1 cellular context compared by ENCODE assay signal in the genomic region with DNA sequence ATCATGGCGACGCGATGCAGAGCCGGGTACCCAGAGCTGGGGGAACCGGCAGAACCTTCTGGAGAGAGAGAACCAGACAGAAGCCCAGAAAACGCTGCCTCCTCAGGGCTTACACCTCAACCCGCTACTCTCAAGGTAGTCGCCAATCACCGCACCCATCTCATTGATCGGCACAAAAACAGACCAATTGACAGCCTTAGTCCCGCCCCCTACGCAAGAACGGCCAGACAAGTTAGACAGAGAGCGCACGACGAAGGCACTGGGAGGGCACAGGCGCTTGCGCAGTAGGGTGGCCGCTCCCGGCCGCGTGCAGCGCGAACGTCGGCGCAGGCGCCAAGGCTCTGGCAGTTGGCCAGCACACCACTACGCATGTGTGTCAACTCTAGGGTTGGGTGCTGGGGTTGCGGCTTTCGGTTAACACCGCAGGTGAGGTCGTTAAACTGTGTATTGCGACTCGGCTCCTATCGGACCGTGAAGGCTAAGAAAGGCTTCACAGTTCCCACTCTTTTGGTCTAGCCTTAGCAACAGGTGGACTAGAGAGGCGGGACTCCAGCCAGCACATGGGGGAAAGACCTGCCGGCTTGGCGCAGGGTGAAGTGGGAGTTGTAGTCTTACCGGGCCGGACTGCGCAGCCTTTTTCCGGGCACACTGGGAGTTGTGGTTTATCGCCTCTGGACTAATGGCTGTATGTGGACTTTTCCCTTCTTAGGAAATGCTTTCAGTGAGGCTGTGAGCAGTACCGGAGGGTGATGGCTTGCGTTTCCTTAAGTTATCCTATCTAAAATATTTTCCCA.
A peak's percentile ranks its signal among the peaks of the same experiment; 100 is the strongest.
TF ChIP-seq lines count a peak whose summit lies in the region.

A gene (minus strand): TSS at position 113 of the 794 bp plus-strand sequence. CDS start 108 bp downstream, at position 5.
A gene (plus strand): TSS at position 347 of the 794 bp plus-strand sequence. CDS start 1,232 bp downstream, outside the sequence.

TF ChIP-seq in HepG2, 621 proteins besides CTCF, POLR2A, EP300 and RAD21 (continued from another document and continues in another):
- TF ChIP-seq, protein P1, sequence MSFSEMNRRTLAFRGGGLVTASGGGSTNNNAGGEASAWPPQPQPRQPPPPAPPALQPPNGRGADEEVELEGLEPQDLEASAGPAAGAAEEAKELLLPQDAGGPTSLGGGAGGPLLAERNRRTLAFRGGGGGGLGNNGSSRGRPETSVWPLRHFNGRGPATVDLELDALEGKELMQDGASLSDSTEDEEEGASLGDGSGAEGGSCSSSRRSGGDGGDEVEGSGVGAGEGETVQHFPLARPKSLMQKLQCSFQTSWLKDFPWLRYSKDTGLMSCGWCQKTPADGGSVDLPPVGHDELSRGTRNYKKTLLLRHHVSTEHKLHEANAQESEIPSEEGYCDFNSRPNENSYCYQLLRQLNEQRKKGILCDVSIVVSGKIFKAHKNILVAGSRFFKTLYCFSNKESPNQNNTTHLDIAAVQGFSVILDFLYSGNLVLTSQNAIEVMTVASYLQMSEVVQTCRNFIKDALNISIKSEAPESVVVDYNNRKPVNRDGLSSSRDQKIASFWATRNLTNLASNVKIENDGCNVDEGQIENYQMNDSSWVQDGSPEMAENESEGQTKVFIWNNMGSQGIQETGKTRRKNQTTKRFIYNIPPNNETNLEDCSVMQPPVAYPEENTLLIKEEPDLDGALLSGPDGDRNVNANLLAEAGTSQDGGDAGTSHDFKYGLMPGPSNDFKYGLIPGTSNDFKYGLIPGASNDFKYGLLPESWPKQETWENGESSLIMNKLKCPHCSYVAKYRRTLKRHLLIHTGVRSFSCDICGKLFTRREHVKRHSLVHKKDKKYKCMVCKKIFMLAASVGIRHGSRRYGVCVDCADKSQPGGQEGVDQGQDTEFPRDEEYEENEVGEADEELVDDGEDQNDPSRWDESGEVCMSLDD (CRISPR knock-in tag; IDR thresholded peaks at IDR 0.05; ENCODE audit: borderline replicate concordance) = no peak
- TF ChIP-seq ZNF441 (CRISPR knock-in tag; IDR thresholded peaks at IDR 0.05; ENCODE audit: borderline replicate concordance) = peak; percentile 52; the same call in 1 of the 2 replicates
- TF ChIP-seq, protein P2, sequence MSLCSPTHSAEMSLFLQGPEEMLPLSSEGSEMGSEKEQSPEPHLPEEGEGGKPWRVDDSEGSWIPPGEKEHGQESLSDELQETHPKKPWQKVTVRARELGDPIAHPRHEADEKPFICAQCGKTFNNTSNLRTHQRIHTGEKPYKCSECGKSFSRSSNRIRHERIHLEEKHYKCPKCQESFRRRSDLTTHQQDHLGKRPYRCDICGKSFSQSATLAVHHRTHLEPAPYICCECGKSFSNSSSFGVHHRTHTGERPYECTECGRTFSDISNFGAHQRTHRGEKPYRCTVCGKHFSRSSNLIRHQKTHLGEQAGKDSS (CRISPR knock-in tag; IDR thresholded peaks at IDR 0.05; ENCODE audit: borderline replicate concordance, low read depth) = no peak; the same call in 1 of the 2 replicates
- no peak for TF ChIP-seq ZNF629 (CRISPR knock-in tag; conservative IDR thresholded peaks at IDR 0.05)
- TF ChIP-seq ZNF350 (CRISPR knock-in tag; IDR thresholded peaks at IDR 0.05; ENCODE audit: borderline replicate concordance, low read depth) = peak; percentile 61; the same call in 1 of the 2 replicates
- no peak for TF ChIP-seq MIXL1 (CRISPR knock-in tag; IDR thresholded peaks at IDR 0.05)
- TF ChIP-seq, protein P3, sequence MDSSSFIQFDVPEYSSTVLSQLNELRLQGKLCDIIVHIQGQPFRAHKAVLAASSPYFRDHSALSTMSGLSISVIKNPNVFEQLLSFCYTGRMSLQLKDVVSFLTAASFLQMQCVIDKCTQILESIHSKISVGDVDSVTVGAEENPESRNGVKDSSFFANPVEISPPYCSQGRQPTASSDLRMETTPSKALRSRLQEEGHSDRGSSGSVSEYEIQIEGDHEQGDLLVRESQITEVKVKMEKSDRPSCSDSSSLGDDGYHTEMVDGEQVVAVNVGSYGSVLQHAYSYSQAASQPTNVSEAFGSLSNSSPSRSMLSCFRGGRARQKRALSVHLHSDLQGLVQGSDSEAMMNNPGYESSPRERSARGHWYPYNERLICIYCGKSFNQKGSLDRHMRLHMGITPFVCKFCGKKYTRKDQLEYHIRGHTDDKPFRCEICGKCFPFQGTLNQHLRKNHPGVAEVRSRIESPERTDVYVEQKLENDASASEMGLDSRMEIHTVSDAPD (CRISPR knock-in tag; IDR thresholded peaks at IDR 0.05) = no peak
- no peak for TF ChIP-seq ZNF552 (CRISPR knock-in tag; IDR thresholded peaks at IDR 0.05; ENCODE audit: borderline replicate concordance)
- no peak for TF ChIP-seq KDM1A (CRISPR knock-in tag; IDR thresholded peaks at IDR 0.05)
- TF ChIP-seq ZNF382 (CRISPR knock-in tag; IDR thresholded peaks at IDR 0.05; ENCODE audit: borderline replicate concordance) = no peak
- no peak for TF ChIP-seq ZNF746 (CRISPR knock-in tag; IDR thresholded peaks at IDR 0.05)
- no peak for TF ChIP-seq CHCHD3 (CRISPR knock-in tag; IDR thresholded peaks at IDR 0.05)
- no peak for TF ChIP-seq TAF15 (IDR thresholded peaks at IDR 0.05; ENCODE audit: low read depth, low read length, poor library complexity, severe bottlenecking)
- no peak for TF ChIP-seq ZNF317 (CRISPR knock-in tag; IDR thresholded peaks at IDR 0.05)
- TF ChIP-seq, protein P4, sequence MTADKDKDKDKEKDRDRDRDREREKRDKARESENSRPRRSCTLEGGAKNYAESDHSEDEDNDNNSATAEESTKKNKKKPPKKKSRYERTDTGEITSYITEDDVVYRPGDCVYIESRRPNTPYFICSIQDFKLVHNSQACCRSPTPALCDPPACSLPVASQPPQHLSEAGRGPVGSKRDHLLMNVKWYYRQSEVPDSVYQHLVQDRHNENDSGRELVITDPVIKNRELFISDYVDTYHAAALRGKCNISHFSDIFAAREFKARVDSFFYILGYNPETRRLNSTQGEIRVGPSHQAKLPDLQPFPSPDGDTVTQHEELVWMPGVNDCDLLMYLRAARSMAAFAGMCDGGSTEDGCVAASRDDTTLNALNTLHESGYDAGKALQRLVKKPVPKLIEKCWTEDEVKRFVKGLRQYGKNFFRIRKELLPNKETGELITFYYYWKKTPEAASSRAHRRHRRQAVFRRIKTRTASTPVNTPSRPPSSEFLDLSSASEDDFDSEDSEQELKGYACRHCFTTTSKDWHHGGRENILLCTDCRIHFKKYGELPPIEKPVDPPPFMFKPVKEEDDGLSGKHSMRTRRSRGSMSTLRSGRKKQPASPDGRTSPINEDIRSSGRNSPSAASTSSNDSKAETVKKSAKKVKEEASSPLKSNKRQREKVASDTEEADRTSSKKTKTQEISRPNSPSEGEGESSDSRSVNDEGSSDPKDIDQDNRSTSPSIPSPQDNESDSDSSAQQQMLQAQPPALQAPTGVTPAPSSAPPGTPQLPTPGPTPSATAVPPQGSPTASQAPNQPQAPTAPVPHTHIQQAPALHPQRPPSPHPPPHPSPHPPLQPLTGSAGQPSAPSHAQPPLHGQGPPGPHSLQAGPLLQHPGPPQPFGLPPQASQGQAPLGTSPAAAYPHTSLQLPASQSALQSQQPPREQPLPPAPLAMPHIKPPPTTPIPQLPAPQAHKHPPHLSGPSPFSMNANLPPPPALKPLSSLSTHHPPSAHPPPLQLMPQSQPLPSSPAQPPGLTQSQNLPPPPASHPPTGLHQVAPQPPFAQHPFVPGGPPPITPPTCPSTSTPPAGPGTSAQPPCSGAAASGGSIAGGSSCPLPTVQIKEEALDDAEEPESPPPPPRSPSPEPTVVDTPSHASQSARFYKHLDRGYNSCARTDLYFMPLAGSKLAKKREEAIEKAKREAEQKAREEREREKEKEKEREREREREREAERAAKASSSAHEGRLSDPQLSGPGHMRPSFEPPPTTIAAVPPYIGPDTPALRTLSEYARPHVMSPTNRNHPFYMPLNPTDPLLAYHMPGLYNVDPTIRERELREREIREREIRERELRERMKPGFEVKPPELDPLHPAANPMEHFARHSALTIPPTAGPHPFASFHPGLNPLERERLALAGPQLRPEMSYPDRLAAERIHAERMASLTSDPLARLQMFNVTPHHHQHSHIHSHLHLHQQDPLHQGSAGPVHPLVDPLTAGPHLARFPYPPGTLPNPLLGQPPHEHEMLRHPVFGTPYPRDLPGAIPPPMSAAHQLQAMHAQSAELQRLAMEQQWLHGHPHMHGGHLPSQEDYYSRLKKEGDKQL (CRISPR knock-in tag; IDR thresholded peaks at IDR 0.05; ENCODE audit: low read depth) = no peak
- no peak for TF ChIP-seq ZNF260 (CRISPR knock-in tag; IDR thresholded peaks at IDR 0.05; ENCODE audit: borderline replicate concordance, low read depth)
- no peak for TF ChIP-seq MED13 (CRISPR knock-in tag; IDR thresholded peaks at IDR 0.05)
- peak; percentile 52; the same call in 1 of the 2 replicates for TF ChIP-seq ARHGAP35 (CRISPR knock-in tag; IDR thresholded peaks at IDR 0.05; ENCODE audit: borderline replicate concordance)
- TF ChIP-seq, protein P5, sequence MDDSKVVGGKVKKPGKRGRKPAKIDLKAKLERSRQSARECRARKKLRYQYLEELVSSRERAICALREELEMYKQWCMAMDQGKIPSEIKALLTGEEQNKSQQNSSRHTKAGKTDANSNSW (CRISPR knock-in tag; IDR thresholded peaks at IDR 0.05; ENCODE audit: borderline replicate concordance) = peak; percentile 46; the same call in 1 of the 2 replicates
- TF ChIP-seq ZSCAN31 (CRISPR knock-in tag; IDR thresholded peaks at IDR 0.05; ENCODE audit: low read depth) = 0 out of 2 replicates have a peak, but pooled peaks have one; percentile 23
- TF ChIP-seq HMG20A (CRISPR knock-in tag; IDR thresholded peaks at IDR 0.05; ENCODE audit: borderline replicate concordance) = no peak
- no peak; the same call in 1 of the 2 replicates for TF ChIP-seq FOXA3 (CRISPR knock-in tag; IDR thresholded peaks at IDR 0.05)
- TF ChIP-seq ZFP36L2 (CRISPR knock-in tag; IDR thresholded peaks at IDR 0.05) = no peak
- TF ChIP-seq PITX1 (CRISPR knock-in tag; IDR thresholded peaks at IDR 0.05) = peak; percentile 39
- TF ChIP-seq, protein P6, sequence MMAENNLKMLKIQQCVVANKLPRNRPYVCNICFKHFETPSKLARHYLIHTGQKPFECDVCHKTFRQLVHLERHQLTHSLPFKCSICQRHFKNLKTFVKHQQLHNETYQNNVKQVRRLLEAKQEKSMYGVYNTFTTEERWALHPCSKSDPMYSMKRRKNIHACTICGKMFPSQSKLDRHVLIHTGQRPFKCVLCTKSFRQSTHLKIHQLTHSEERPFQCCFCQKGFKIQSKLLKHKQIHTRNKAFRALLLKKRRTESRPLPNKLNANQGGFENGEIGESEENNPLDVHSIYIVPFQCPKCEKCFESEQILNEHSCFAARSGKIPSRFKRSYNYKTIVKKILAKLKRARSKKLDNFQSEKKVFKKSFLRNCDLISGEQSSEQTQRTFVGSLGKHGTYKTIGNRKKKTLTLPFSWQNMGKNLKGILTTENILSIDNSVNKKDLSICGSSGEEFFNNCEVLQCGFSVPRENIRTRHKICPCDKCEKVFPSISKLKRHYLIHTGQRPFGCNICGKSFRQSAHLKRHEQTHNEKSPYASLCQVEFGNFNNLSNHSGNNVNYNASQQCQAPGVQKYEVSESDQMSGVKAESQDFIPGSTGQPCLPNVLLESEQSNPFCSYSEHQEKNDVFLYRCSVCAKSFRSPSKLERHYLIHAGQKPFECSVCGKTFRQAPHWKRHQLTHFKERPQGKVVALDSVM (CRISPR knock-in tag; IDR thresholded peaks at IDR 0.05) = no peak
- TF ChIP-seq LCORL (IDR thresholded peaks at IDR 0.05) = no peak
- TF ChIP-seq LCORL (CRISPR knock-in tag; IDR thresholded peaks at IDR 0.05) = 0 out of 2 replicates have a peak, but pooled peaks have one; percentile 0
- TF ChIP-seq ERF (CRISPR knock-in tag; IDR thresholded peaks at IDR 0.05) = peak; percentile 63
- TF ChIP-seq ZFP90 (CRISPR knock-in tag; IDR thresholded peaks at IDR 0.05; ENCODE audit: borderline replicate concordance) = no peak
- TF ChIP-seq ZNF121 (CRISPR knock-in tag; IDR thresholded peaks at IDR 0.05) = no peak
- no peak for TF ChIP-seq SMAD3 (CRISPR knock-in tag; IDR thresholded peaks at IDR 0.05)
- peak; percentile 78; the same call in 1 of the 2 replicates for TF ChIP-seq ZNF607 (CRISPR knock-in tag; IDR thresholded peaks at IDR 0.05; ENCODE audit: borderline replicate concordance)
- no peak for TF ChIP-seq HDAC6 (IDR thresholded peaks at IDR 0.05; ENCODE audit: low read depth, low read length)
- no peak for TF ChIP-seq ZNF10 (CRISPR knock-in tag; IDR thresholded peaks at IDR 0.05; ENCODE audit: borderline replicate concordance, low read depth)
- peak; percentile 77; the same call in 1 of the 2 replicates for TF ChIP-seq ZNF563 (CRISPR knock-in tag; IDR thresholded peaks at IDR 0.05)
- no peak for TF ChIP-seq FOXJ3 (CRISPR knock-in tag; IDR thresholded peaks at IDR 0.05; ENCODE audit: borderline replicate concordance)
- no peak for TF ChIP-seq ZNF331 (CRISPR knock-in tag; IDR thresholded peaks at IDR 0.05)
- no peak for TF ChIP-seq ZNF83 (CRISPR knock-in tag; IDR thresholded peaks at IDR 0.05; ENCODE audit: borderline replicate concordance)
- no peak for TF ChIP-seq KLF9 (CRISPR knock-in tag; IDR thresholded peaks at IDR 0.05; ENCODE audit: low read depth)
- TF ChIP-seq ZFP36 (IDR thresholded peaks at IDR 0.05; ENCODE audit: borderline replicate concordance, low read depth, low read length, partially characterized antibody) = no peak
- TF ChIP-seq MTF1 (CRISPR knock-in tag; IDR thresholded peaks at IDR 0.05) = no peak
- TF ChIP-seq U2AF2 (IDR thresholded peaks at IDR 0.05; ENCODE audit: low read depth, low read length) = no peak
- no peak for TF ChIP-seq NR3C1 (CRISPR knock-in tag; IDR thresholded peaks at IDR 0.05)
- TF ChIP-seq ZFP36L1 (CRISPR knock-in tag; IDR thresholded peaks at IDR 0.05) = no peak
- TF ChIP-seq ZNF510 (CRISPR knock-in tag; IDR thresholded peaks at IDR 0.05; ENCODE audit: low read depth) = 0 out of 2 replicates have a peak, but pooled peaks have one; percentile 15
- TF ChIP-seq, protein P7, sequence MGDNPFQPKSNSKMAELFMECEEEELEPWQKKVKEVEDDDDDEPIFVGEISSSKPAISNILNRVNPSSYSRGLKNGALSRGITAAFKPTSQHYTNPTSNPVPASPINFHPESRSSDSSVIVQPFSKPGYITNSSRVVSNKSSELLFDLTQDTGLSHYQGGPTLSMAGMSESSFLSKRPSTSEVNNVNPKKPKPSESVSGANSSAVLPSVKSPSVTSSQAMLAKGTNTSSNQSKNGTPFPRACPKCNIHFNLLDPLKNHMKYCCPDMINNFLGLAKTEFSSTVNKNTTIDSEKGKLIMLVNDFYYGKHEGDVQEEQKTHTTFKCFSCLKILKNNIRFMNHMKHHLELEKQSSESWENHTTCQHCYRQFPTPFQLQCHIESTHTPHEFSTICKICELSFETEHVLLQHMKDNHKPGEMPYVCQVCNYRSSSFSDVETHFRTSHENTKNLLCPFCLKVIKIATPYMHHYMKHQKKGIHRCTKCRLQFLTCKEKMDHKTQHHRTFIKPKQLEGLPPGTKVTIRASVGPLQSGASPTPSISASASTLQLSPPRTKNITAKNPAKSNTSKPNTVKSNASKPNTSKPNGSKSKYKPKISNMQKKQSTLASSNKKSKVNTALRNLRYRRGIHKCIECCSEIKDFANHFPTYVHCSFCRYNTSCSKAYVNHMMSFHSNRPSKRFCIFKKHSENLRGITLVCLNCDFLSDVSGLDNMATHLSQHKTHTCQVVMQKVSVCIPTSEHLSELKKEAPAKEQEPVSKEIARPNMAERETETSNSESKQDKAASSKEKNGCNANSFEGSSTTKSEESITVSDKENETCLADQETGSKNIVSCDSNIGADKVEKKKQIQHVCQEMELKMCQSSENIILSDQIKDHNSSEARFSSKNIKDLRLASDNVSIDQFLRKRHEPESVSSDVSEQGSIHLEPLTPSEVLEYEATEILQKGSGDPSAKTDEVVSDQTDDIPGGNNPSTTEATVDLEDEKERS (CRISPR knock-in tag; IDR thresholded peaks at IDR 0.05) = no peak
